ENCODE assay signal across 17 cellular contexts in the genomic region with DNA sequence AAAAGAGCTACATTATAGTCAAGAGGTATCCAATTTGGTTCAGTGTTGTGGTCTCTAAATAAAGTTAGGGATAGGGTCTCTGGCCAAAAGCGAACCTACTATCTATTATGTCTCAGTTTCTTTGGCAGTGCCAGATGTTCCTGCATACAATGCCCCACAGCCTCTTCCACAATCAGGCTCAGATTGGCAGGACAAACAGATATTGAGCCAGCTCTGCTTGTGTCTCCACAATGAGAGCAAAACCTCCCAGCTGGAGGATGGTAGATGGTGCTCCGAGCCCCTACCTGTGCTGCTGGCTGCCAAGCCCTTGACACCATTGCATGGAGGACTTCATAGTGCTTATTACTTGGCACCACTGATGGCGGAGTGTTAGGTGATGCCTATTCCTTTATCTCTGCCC.
"Had no signal": no experiment of that assay in that cellular context is flagged by ENCODE, and none has a peak within 500 bp of the region (broad histone marks: within the 10 kb centered on the region; RNA-seq: fewer than 3 reads in every experiment).

No MANE protein-coding gene starts in this region.

- H3K27ac ChIP-seq: cardiac muscle cell, coronary artery, heart right ventricle, left lung, lower lobe of right lung, pancreas, prostate gland, thyroid gland had no signal

- H3K4me3 ChIP-seq: cardiac muscle cell, coronary artery, heart right ventricle, left lung, lower lobe of right lung, pancreas, prostate gland, thyroid gland had no signal

- H3K27me3 ChIP-seq: cardiac muscle cell, heart right ventricle, left lung, pancreas, thyroid gland had no signal

- DNase-seq: effector CD8-positive, alpha-beta T cell; heart right ventricle; kidney glomerular epithelial cell; left lung; lower lobe of right lung; mesenchymal stem cell; naive B cell; occipital lobe; pancreas; small intestine; stimulated activated CD4-positive, alpha-beta T cell treated with anti-CD3 and anti-CD28 coated beads, Interleukin-2, amount 100 ng/mL, for 48 hours; stimulated activated CD8-positive, alpha-beta memory T cell treated with anti-CD3 and anti-CD28 coated beads, Interleukin-4, amount 100 ng/mL, for 48 hours; stimulated activated naive CD8-positive, alpha-beta T cell treated with anti-CD3 and anti-CD28 coated beads, Interleukin-15, amount 100 ng/mL, for 72 hours; thyroid gland had no signal

- H3K9me3 ChIP-seq: heart right ventricle, left lung, lower lobe of right lung, pancreas, prostate gland, thyroid gland had no signal

- H3K4me1 ChIP-seq: left lung, lower lobe of right lung, pancreas, prostate gland, thyroid gland had no signal
